17 cellular contexts compared by ENCODE assay signal in the genomic region with DNA sequence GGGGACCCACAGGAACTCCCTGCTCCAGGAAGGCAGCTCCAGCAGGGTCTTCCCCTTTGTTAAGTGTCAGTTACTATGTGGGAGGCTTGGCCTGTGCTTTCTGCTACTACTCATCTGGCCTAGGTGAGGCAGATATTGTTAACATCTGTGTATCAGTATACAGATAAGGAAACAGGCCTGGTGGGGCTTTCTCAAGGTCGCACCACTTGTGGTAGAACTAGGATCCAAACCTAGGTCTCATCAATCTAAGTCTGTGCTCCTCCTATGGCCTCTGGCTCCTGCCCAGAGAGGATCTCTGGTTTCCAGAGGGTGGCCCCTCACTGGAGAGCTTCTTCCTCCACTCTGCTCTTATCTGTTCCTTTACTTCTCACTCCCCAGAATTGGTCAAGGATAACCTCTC. TPM values are rescaled to one million over a fixed set of nuclear protein-coding genes. Genes with fewer than 3 reads are reported as not detected.
A peak's percentile ranks its signal among the peaks of the same experiment; 100 is the strongest.
DNase-seq lines count a peak whose midpoint lies in the region; ATAC-seq and TF ChIP-seq lines count a peak whose summit lies in the region.
"Had no signal": no experiment of that assay in that cellular context is flagged by ENCODE, and none has a peak within 500 bp of the region (broad histone marks: within the 10 kb centered on the region; RNA-seq: fewer than 3 reads in every experiment).

No MANE protein-coding gene starts in this region.

- ATAC-seq in activated naive CD4-positive, alpha-beta T cell treated with anti-CD3 and anti-CD28 coated beads, Interleukin-2, amount 50 U/mL, for 72 hours = no peak
- ATAC-seq in HG02981 (IDR thresholded peaks at IDR 0.05; ENCODE audit: unreplicated experiment) = no peak
- ATAC-seq: CD8-positive, alpha-beta T cell had no signal

- peaks cover 5% of the 10 kb centered on the region in 2 donors for H3K36me3 Mint-ChIP-seq in activated naive CD4-positive, alpha-beta T cell treated with anti-CD3 and anti-CD28 coated beads, Interleukin-2, amount 50 U/mL, for 72 hours
- H3K36me3 Mint-ChIP-seq: CD8-positive, alpha-beta T cell had no signal

- no peaks in the 10 kb centered on the region for H3K36me3 ChIP-seq in endocrine pancreas (ENCODE audit: control insufficient read depth, insufficient read depth, low read length)
- no peaks in the 10 kb centered on the region for H3K36me3 ChIP-seq in right atrium auricular region
- H3K36me3 ChIP-seq: BLaER1 treated with 17β-estradiol and CSF1 and Interleukin-3, amounts not matched to agents 10 nM and 100 nM had no signal

- H3K27ac ChIP-seq in right atrium auricular region = no peak overlapping the region
- H3K27ac ChIP-seq: BLaER1 treated with 17β-estradiol and CSF1 and Interleukin-3, amounts not matched to agents 10 nM and 100 nM; KMS-11 had no signal

- H3K9me3 Mint-ChIP-seq in activated naive CD4-positive, alpha-beta T cell treated with anti-CD3 and anti-CD28 coated beads, Interleukin-2, amount 50 U/mL, for 72 hours = no peaks in the 10 kb centered on the region
- H3K9me3 Mint-ChIP-seq: CD8-positive, alpha-beta T cell had no signal

- peak overlapping the region; percentile 44 for H3K9ac ChIP-seq in endocrine pancreas (ENCODE audit: control insufficient read depth, insufficient read depth, low read length)
- H3K9ac ChIP-seq: KMS-11 had no signal

- peak overlapping the region; percentile 12 to 44 for H3K27ac Mint-ChIP-seq in activated naive CD4-positive, alpha-beta T cell treated with anti-CD3 and anti-CD28 coated beads, Interleukin-2, amount 50 U/mL, for 72 hours
- H3K27ac Mint-ChIP-seq: CD8-positive, alpha-beta T cell had no signal

- no peak for DNase-seq in activated naive CD4-positive, alpha-beta T cell treated with anti-CD3 and anti-CD28 coated beads, Interleukin-2, amount 50 U/mL, for 72 hours (ENCODE audit: low spot score in 2 of 2)
- DNase-seq in activated naive CD4-positive, alpha-beta T cell (lab: John Stamatoyannopoulos, UW) = no peak
- DNase-seq in NCI-H226 = peak; percentile 45
- no peak for DNase-seq in HuH-7.5 (ENCODE audit: low spot score)
- DNase-seq in right atrium auricular region (ENCODE audit: low spot score) = no peak
- DNase-seq: Calu3; CD8-positive, alpha-beta T cell; EL; NCI-H187; NCI-H2107; NCI-H510A treated with DMSO at 0.1 percent for 48 hours; NCI-H774; Right ventricle myocardium superior had no signal

- no peak for TF ChIP-seq CTCF in right atrium auricular region (IDR thresholded peaks at IDR 0.05)

- no peaks in the 10 kb centered on the region for H3K4me1 ChIP-seq in endocrine pancreas (ENCODE audit: control insufficient read depth, insufficient read depth, low read length)
- peaks cover 0 to 36% of the 10 kb centered on the region in 2 donors for H3K4me1 ChIP-seq in right atrium auricular region

- H3K27me3 ChIP-seq in endocrine pancreas (ENCODE audit: control insufficient read depth, insufficient read depth, low read length) = no peaks in the 10 kb centered on the region
- no peaks in the 10 kb centered on the region for H3K27me3 ChIP-seq in right atrium auricular region

- H3K9me3 ChIP-seq in endocrine pancreas (ENCODE audit: control insufficient read depth, low read length) = no peaks in the 10 kb centered on the region
- H3K9me3 ChIP-seq in right atrium auricular region = no peaks in the 10 kb centered on the region
- H3K9me3 ChIP-seq: BLaER1 treated with 17β-estradiol and CSF1 and Interleukin-3, amounts not matched to agents 10 nM and 100 nM had no signal

- H3K4me3 ChIP-seq in endocrine pancreas (ENCODE audit: control insufficient read depth, insufficient read depth, low read length) (no peak overlapping the region), right atrium auricular region (no peak overlapping the region)
- H3K4me3 ChIP-seq: BLaER1 treated with 17β-estradiol and CSF1 and Interleukin-3, amounts not matched to agents 10 nM and 100 nM had no signal

RNA-seq across cellular contexts. Expression of a gene that starts 5.5 kb away (rescaled TPM):
- 10 to 100 TPM in 1 of 2 donors, 1 to 10 TPM in 1; 8.6 to 27.1 TPM for total RNA-seq in activated naive CD4-positive, alpha-beta T cell treated with anti-CD3 and anti-CD28 coated beads, Interleukin-2, amount 50 U/mL, for 72 hours
- 1 to 10 TPM; 4.2 to 9.1 TPM for total RNA-seq in right atrium auricular region
